In the genomic region with DNA sequence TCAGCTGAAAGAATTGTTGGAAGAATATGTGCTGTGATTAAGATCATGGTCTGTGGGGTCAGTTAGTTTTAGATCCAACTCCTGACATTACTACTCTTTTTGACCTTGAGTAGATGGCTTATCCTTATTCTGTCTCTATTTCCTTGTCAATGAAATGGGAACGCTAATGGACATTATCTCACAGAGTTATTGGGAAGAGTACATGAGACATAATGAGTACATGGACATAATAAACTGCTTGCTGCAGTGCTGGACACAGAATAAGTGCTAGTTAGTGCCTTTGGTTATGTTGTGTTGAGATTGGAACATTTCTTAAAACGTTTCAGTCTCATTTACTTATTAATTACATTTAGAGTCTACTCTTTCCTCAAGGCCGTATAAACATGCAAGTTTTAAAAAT, we compare ENCODE assay signal across 28 cellular contexts. TPM values are rescaled to one million over a fixed set of nuclear protein-coding genes. Genes with fewer than 3 reads are reported as not detected.
"Had no signal": no experiment of that assay in that cellular context is flagged by ENCODE, and none has a peak within 500 bp of the region (broad histone marks: within the 10 kb centered on the region; RNA-seq: fewer than 3 reads in every experiment).

No MANE protein-coding gene starts in this region.

- DNase-seq: activated CD4-positive, alpha-beta memory T cell treated with anti-CD3 and anti-CD28 coated beads for 36 hours; activated CD4-positive, alpha-beta T cell treated with anti-CD3 and anti-CD28 coated beads for 36 hours; activated CD4-positive, alpha-beta T cell treated with anti-CD3 and anti-CD28 coated beads, Interleukin-2, amount 10 ng/mL, durations not matched to agents 24 days and 14 days; activated CD4-positive, CD25-positive, alpha-beta regulatory T cell; activated CD4-positive, CD25-positive, alpha-beta regulatory T cell treated with anti-CD3 and anti-CD28 coated beads, Interleukin-2, amount 50 U/mL, for 72 hours; activated CD8-positive, alpha-beta memory T cell treated with anti-CD3 and anti-CD28 coated beads for 24 hours; activated gamma-delta T cell; activated naive CD4-positive, alpha-beta T cell; activated naive CD4-positive, alpha-beta T cell treated with anti-CD3 and anti-CD28 coated beads, Interleukin-2, amount 10 ng/mL, durations not matched to agents 7 days and 5 days; activated T-cell treated with anti-CD3 and anti-CD28 coated beads, Interleukin-2, amount 50 U/mL, for 72 hours; adrenal gland; amygdala; aorta; body of pancreas; caudate nucleus; cortex of kidney; dermis blood vessel endothelial cell; effector CD4-positive, alpha-beta T cell; effector memory CD8-positive, alpha-beta T cell; foreskin keratinocyte; gastrocnemius medialis; glutamatergic neuron; heart left ventricle; T-helper 2 cell had no signal

- ATAC-seq: activated CD4-positive, alpha-beta T cell treated with anti-CD3 and anti-CD28 coated beads for 36 hours; activated naive CD4-positive, alpha-beta T cell treated with anti-CD3 and anti-CD28 coated beads, Interleukin-2, amount 50 U/mL, for 72 hours; activated T-cell treated with anti-CD3 and anti-CD28 coated beads, Interleukin-2, amount 50 U/mL, for 72 hours; body of pancreas; effector memory CD8-positive, alpha-beta T cell; foreskin keratinocyte; gastrocnemius medialis; heart left ventricle had no signal

- H3K27me3 ChIP-seq: adrenal gland, body of pancreas, esophagus muscularis mucosa, foreskin keratinocyte, gastrocnemius medialis, heart left ventricle had no signal

- H3K9me3 ChIP-seq: adrenal gland, body of pancreas, esophagus muscularis mucosa, gastrocnemius medialis, heart left ventricle had no signal

- H3K4me3 ChIP-seq: adrenal gland, body of pancreas, esophagus muscularis mucosa, gastrocnemius medialis, heart left ventricle had no signal

- H3K36me3 ChIP-seq: adrenal gland, gastrocnemius medialis had no signal

- H3K27ac ChIP-seq: adrenal gland, body of pancreas, foreskin keratinocyte, gastrocnemius medialis, heart left ventricle had no signal

- FAIRE-seq: colon had no signal

- H3K36me3 Mint-ChIP-seq: activated naive CD4-positive, alpha-beta T cell treated with anti-CD3 and anti-CD28 coated beads, Interleukin-2, amount 50 U/mL, for 72 hours had no signal

- H3K27ac Mint-ChIP-seq: activated CD4-positive, alpha-beta memory T cell treated with anti-CD3 and anti-CD28 coated beads for 36 hours; activated CD4-positive, alpha-beta T cell treated with anti-CD3 and anti-CD28 coated beads for 36 hours; activated CD4-positive, alpha-beta T cell treated with anti-CD3 and anti-CD28 coated beads, Interleukin-2, amount 10 ng/mL, durations not matched to agents 24 days and 14 days; activated naive CD4-positive, alpha-beta T cell treated with anti-CD3 and anti-CD28 coated beads, Interleukin-2, amount 10 ng/mL, durations not matched to agents 7 days and 5 days; activated naive CD4-positive, alpha-beta T cell treated with anti-CD3 and anti-CD28 coated beads, Interleukin-2, amount 50 U/mL, for 72 hours; activated T-cell treated with anti-CD3 and anti-CD28 coated beads, Interleukin-2, amount 50 U/mL, for 72 hours had no signal

- H3K4me1 ChIP-seq: foreskin keratinocyte had no signal

- H3K27me3 Mint-ChIP-seq: activated CD4-positive, alpha-beta memory T cell treated with anti-CD3 and anti-CD28 coated beads for 36 hours; activated CD4-positive, alpha-beta T cell treated with anti-CD3 and anti-CD28 coated beads for 36 hours; activated CD4-positive, alpha-beta T cell treated with anti-CD3 and anti-CD28 coated beads, Interleukin-2, amount 10 ng/mL, durations not matched to agents 24 days and 14 days; activated naive CD4-positive, alpha-beta T cell treated with anti-CD3 and anti-CD28 coated beads, Interleukin-2, amount 10 ng/mL, durations not matched to agents 7 days and 5 days; effector memory CD8-positive, alpha-beta T cell had no signal

- H3K9me3 Mint-ChIP-seq: activated CD4-positive, alpha-beta memory T cell treated with anti-CD3 and anti-CD28 coated beads for 36 hours; activated CD4-positive, alpha-beta T cell treated with anti-CD3 and anti-CD28 coated beads, Interleukin-2, amount 10 ng/mL, durations not matched to agents 24 days and 14 days; activated naive CD4-positive, alpha-beta T cell treated with anti-CD3 and anti-CD28 coated beads, Interleukin-2, amount 10 ng/mL, durations not matched to agents 7 days and 5 days; activated naive CD4-positive, alpha-beta T cell treated with anti-CD3 and anti-CD28 coated beads, Interleukin-2, amount 50 U/mL, for 72 hours; activated T-cell treated with anti-CD3 and anti-CD28 coated beads, Interleukin-2, amount 50 U/mL, for 72 hours; effector memory CD8-positive, alpha-beta T cell had no signal

- H3K4me3 Mint-ChIP-seq: activated CD4-positive, alpha-beta memory T cell treated with anti-CD3 and anti-CD28 coated beads for 36 hours; activated CD4-positive, alpha-beta T cell treated with anti-CD3 and anti-CD28 coated beads for 36 hours; activated CD4-positive, alpha-beta T cell treated with anti-CD3 and anti-CD28 coated beads, Interleukin-2, amount 10 ng/mL, durations not matched to agents 24 days and 14 days; activated naive CD4-positive, alpha-beta T cell treated with anti-CD3 and anti-CD28 coated beads, Interleukin-2, amount 10 ng/mL, durations not matched to agents 7 days and 5 days; activated T-cell treated with anti-CD3 and anti-CD28 coated beads, Interleukin-2, amount 50 U/mL, for 72 hours; effector memory CD8-positive, alpha-beta T cell had no signal

RNA-seq across cellular contexts. Expression of a gene that starts 45.8 kb away (rescaled TPM):
- total RNA-seq: activated CD4-positive, alpha-beta memory T cell treated with anti-CD3 and anti-CD28 coated beads for 36 hours; activated CD4-positive, alpha-beta T cell treated with anti-CD3 and anti-CD28 coated beads for 36 hours; activated CD4-positive, alpha-beta T cell treated with anti-CD3 and anti-CD28 coated beads, Interleukin-2, amount 10 ng/mL, durations not matched to agents 24 days and 14 days; body of pancreas; foreskin keratinocyte; T-helper 1 cell treated with Interleukin-12 subunit alpha and Interleukin-12 subunit beta and Interleukin-4 antibody, amounts not matched to agents 30 ng/mL and 1 ng/mL, for 36 hours had no signal
- polyA plus RNA-seq: aorta had no signal
